ENCODE assay signal across 11 cellular contexts in the genomic region with DNA sequence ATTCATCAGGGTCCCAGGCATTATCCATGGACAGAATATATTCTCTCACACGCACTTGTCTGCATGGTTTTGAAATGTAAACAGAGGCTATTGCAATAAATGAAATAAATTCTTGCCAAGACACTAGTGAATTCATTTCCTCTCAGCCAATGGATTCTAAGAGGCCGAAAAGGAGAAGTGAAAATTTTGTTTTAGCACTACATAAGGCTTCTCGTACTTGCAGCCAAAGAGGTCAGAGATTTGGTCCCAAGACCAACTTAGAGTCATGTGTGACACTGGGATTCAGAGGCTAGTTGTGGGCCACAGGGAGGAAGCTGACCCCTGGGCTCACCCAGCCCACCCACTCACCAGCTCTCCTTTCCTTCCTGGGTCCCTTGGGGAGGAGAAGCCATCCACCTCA.
A peak's percentile ranks its signal among the peaks of the same experiment; 100 is the strongest.
DNase-seq lines count a peak whose midpoint lies in the region; ATAC-seq and TF ChIP-seq lines count a peak whose summit lies in the region.
"Had no signal": no experiment of that assay in that cellular context is flagged by ENCODE, and none has a peak within 500 bp of the region (broad histone marks: within the 10 kb centered on the region; RNA-seq: fewer than 3 reads in every experiment).

No MANE protein-coding gene starts in this region.

- 34 to 75% methylated on average over 1 to 2 of the region's 3 CpGs for WGBS in gastroesophageal sphincter (ENCODE audit: low coverage in 1 of 2), 2 donors
- WGBS in trophoblast cell (ENCODE audit: extremely low coverage, insufficient coverage, insufficient read length): no CpG with 5 or more reads among the region's 3 CpGs

- no peak overlapping the region for H3K23ac ChIP-seq in trophoblast cell (ENCODE audit: low read length)

- no peak overlapping the region for H3K14ac ChIP-seq in trophoblast cell (ENCODE audit: low read length)

- H2BK12ac ChIP-seq in trophoblast cell (ENCODE audit: low read length): no peak overlapping the region

- no peak overlapping the region for H3K18ac ChIP-seq in trophoblast cell (ENCODE audit: low read length)

- no peak overlapping the region for H4K8ac ChIP-seq in trophoblast cell (ENCODE audit: low read depth, low read length)

- H3K4me3 ChIP-seq in GM12865 (ENCODE audit: low read depth, low read length) (no peak overlapping the region), NB4 (ENCODE audit: low read depth, low read length) (no peak overlapping the region), gastroesophageal sphincter (no peak overlapping the region), trophoblast cell (ENCODE audit: low read depth, low read length) (no peak overlapping the region)

- H3K27me3 ChIP-seq in gastroesophageal sphincter (no peaks in the 10 kb centered on the region), trophoblast cell (ENCODE audit: insufficient read depth, low read length) (no peaks in the 10 kb centered on the region)

- H3K79me2 ChIP-seq in trophoblast cell (ENCODE audit: control insufficient read depth, insufficient read depth, low read length, poor library complexity): no peaks in the 10 kb centered on the region

- no peak overlapping the region for H3K4me2 ChIP-seq in trophoblast cell (ENCODE audit: low read length)

- no peak overlapping the region for H2BK5ac ChIP-seq in trophoblast cell (ENCODE audit: low read depth, low read length, poor library complexity)

- no peak overlapping the region for H3K9ac ChIP-seq in trophoblast cell (ENCODE audit: low read length)

- H3K9me3 ChIP-seq in gastroesophageal sphincter (no peaks in the 10 kb centered on the region), trophoblast cell (ENCODE audit: insufficient read depth, low read depth, low read length) (no peaks in the 10 kb centered on the region)

- TF ChIP-seq EP300 in gastroesophageal sphincter (IDR thresholded peaks at IDR 0.05): no peak

- peak; percentile 66 for ATAC-seq in GM21576 (IDR thresholded peaks at IDR 0.05; ENCODE audit: unreplicated experiment)
- ATAC-seq in gastroesophageal sphincter: peak; percentile 25
- ATAC-seq: activated CD8-positive, alpha-beta memory T cell treated with anti-CD3 and anti-CD28 coated beads, Interleukin-2, amount 10 ng/mL, durations not matched to agents 7 days and 5 days had no signal

- H3K36me3 ChIP-seq in gastroesophageal sphincter: no peaks in the 10 kb centered on the region
- H3K36me3 ChIP-seq in trophoblast cell (ENCODE audit: control insufficient read depth in 1 of 2, insufficient read depth in 2 of 2, low read length in 2 of 2): no peaks in the 10 kb centered on the region

- H2AK5ac ChIP-seq in trophoblast cell (ENCODE audit: low read length): no peak overlapping the region

- peak overlapping the region in 2 of 4 donors; percentile 14 to 34 for H3K27ac ChIP-seq in gastroesophageal sphincter
- no peak overlapping the region for H3K27ac ChIP-seq in trophoblast cell (ENCODE audit: low read depth, low read length)
- H3K27ac ChIP-seq: HL-60 had no signal

- no peak overlapping the region for H3K4ac ChIP-seq in trophoblast cell (ENCODE audit: low read depth, low read length)

- no peak overlapping the region for H4K12ac ChIP-seq in trophoblast cell (ENCODE audit: low read depth, low read length)

- H3K4me1 ChIP-seq in gastroesophageal sphincter (peaks cover 0 to 39% (median 24%) of the 10 kb centered on the region in 3 donors), trophoblast cell (ENCODE audit: control insufficient read depth in 1 of 2, insufficient read depth in 2 of 2, low read length in 2 of 2) (peaks cover 2 to 6% of the 10 kb centered on the region in 2 experiments)

- no peak for TF ChIP-seq CTCF in GM12865 (IDR thresholded peaks at IDR 0.05; ENCODE audit: insufficient read depth, low read depth, low read length, missing control alignments)
- TF ChIP-seq CTCF in NB4 (IDR thresholded peaks at IDR 0.05; ENCODE audit: low read depth, low read length): no peak
- TF ChIP-seq CTCF in gastroesophageal sphincter (IDR thresholded peaks at IDR 0.05): no peak

- no peak for TF ChIP-seq POLR2A in NB4 (IDR thresholded peaks at IDR 0.05; ENCODE audit: extremely low read depth, insufficient read length)
- no peak for TF ChIP-seq POLR2A in gastroesophageal sphincter (IDR thresholded peaks at IDR 0.05)

- no peaks in the 10 kb centered on the region for H3K79me1 ChIP-seq in trophoblast cell (ENCODE audit: low read length)

- DNase-seq in GM12865 (ENCODE audit: low read depth) (peak; percentile 24), NB4 (ENCODE audit: low read depth) (peak; percentile 73), trophoblast cell (no peak), HT-29 (ENCODE audit: low spot score) (no peak)
- DNase-seq in activated effector memory CD4-positive, alpha-beta T cell treated with Interleukin-2 at 50 U/mL for 16 hours: no peak
- no peak for DNase-seq in stimulated activated CD4-positive, alpha-beta T cell treated with anti-CD3 and anti-CD28 coated beads, Interleukin-4, amount 100 ng/mL, for 24 hours
- DNase-seq: activated CD8-positive, alpha-beta memory T cell treated with anti-CD3 and anti-CD28 coated beads, Interleukin-2, amount 10 ng/mL, durations not matched to agents 7 days and 5 days; caudate nucleus had no signal

- no peak overlapping the region for H2BK120ac ChIP-seq in trophoblast cell (ENCODE audit: insufficient read depth, low read length, poor library complexity)

- no peak overlapping the region for H2AFZ ChIP-seq in trophoblast cell (ENCODE audit: insufficient read depth, low read length, poor library complexity)

- no peak overlapping the region for H4K91ac ChIP-seq in trophoblast cell (ENCODE audit: low read depth, low read length)

Comparison
In these comparisons a context has a peak if more than half of its experiments do, and no peak if none do; other contexts are left out.
1. DNase-seq: peak in GM12865 (single experiment) and NB4 (single experiment); none in trophoblast cell (0 of 2), activated effector memory CD4-positive, alpha-beta T cell treated with Interleukin-2 at 50 U/mL for 16 hours (single experiment), stimulated activated CD4-positive, alpha-beta T cell treated with anti-CD3 and anti-CD28 coated beads, Interleukin-4, amount 100 ng/mL, for 24 hours (single experiment) and HT-29 (single experiment).